22 cellular contexts compared by ENCODE assay signal in genomic region chr14:80152166-80152565, GRCh38. TPM values are rescaled to one million over a fixed set of nuclear protein-coding genes. Genes with fewer than 3 reads are reported as not detected.
"Had no signal": no experiment of that assay in that cellular context is flagged by ENCODE, and none has a peak within 500 bp of the region (broad histone marks: within the 10 kb centered on the region; RNA-seq: fewer than 3 reads in every experiment).

No MANE protein-coding gene starts in this region.

- H3K36me3 Mint-ChIP-seq: naive thymus-derived CD4-positive, alpha-beta T cell had no signal

- H3K27ac Mint-ChIP-seq: endodermal cell; naive thymus-derived CD4-positive, alpha-beta T cell; nephron progenitor cell had no signal

- H3K27ac ChIP-seq: colonic mucosa, esophagus muscularis mucosa, gastroesophageal sphincter, right atrium auricular region, sigmoid colon, upper lobe of left lung, uterus had no signal

- H3K9me3 Mint-ChIP-seq: endodermal cell, nephron progenitor cell had no signal

- H3K4me3 Mint-ChIP-seq: endodermal cell; naive thymus-derived CD4-positive, alpha-beta T cell; nephron progenitor cell had no signal

- H3K4me3 ChIP-seq: colonic mucosa, esophagus muscularis mucosa, gastroesophageal sphincter, lung, right atrium auricular region, sigmoid colon, upper lobe of left lung, uterus had no signal

- H3K9me3 ChIP-seq: colonic mucosa, esophagus muscularis mucosa, gastroesophageal sphincter, right atrium auricular region, sigmoid colon, upper lobe of left lung, uterus had no signal

- H3K4me1 Mint-ChIP-seq: endodermal cell; naive thymus-derived CD4-positive, alpha-beta T cell; nephron progenitor cell had no signal

- H3K36me3 ChIP-seq: colonic mucosa, esophagus muscularis mucosa, gastroesophageal sphincter, right atrium auricular region, sigmoid colon, upper lobe of left lung, uterus had no signal

- DNase-seq: colonic mucosa; effector CD4-positive, alpha-beta T cell; endodermal cell; glutamatergic neuron; left colon; left ventricle myocardium superior; mesendoderm; naive thymus-derived CD4-positive, alpha-beta T cell; nephron progenitor cell; sigmoid colon; small intestine; stimulated activated CD4-positive, alpha-beta T cell treated with anti-CD3 and anti-CD28 coated beads, Interleukin-12 subunit alpha, Interleukin-12 subunit beta, amount 100 ng/mL, for 4 hours; stimulated activated naive CD4-positive, alpha-beta T cell treated with Interleukin-2 at 50 U/mL for 16 hours; upper lobe of left lung; uterus had no signal

- H3K27me3 Mint-ChIP-seq: naive thymus-derived CD4-positive, alpha-beta T cell had no signal

RNA-seq across cellular contexts. Expression of gene DIO2, which starts 59.1 kb away (rescaled TPM):
- total RNA-seq: dermis microvascular lymphatic vessel endothelial cell; kidney epithelial cell; mononuclear cell; naive thymus-derived CD4-positive, alpha-beta T cell had no signal
